28 cellular contexts compared by ENCODE assay signal in the genomic region with DNA sequence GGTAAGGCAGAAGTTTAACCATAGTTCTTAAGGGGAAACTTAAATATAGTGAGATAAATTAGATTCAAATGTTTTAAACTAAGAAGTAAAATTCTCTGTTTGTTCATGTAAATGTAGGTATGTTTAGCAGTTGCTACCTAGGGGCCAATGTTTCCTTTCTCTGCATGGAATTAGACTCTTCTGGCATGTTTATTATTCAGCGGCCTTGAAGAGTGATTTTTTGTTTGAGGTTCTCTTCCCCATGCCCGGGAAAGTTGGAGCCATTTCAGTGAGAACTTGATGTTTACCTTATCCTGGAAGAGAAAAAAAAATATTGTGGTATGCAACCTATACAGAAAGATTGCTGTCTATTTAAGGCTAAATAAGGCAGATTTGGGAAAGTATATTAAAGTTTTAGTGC.
"Had no signal": no experiment of that assay in that cellular context is flagged by ENCODE, and none has a peak within 500 bp of the region (broad histone marks: within the 10 kb centered on the region; RNA-seq: fewer than 3 reads in every experiment).

No MANE protein-coding gene starts in this region.

- H3K36me3 ChIP-seq: colonic mucosa, esophagus muscularis mucosa, esophagus squamous epithelium, gastrocnemius medialis, gastroesophageal sphincter, heart left ventricle, heart right ventricle had no signal

- H3K27me3 ChIP-seq: colonic mucosa, esophagus muscularis mucosa, esophagus squamous epithelium, foreskin keratinocyte, gastrocnemius medialis, gastroesophageal sphincter, heart left ventricle, heart right ventricle had no signal

- FAIRE-seq: colon, endometrium, endothelial cell of umbilical vein, frontal cortex had no signal

- H3K9me3 ChIP-seq: colonic mucosa, gastrocnemius medialis, gastroesophageal sphincter had no signal

- ATAC-seq: effector memory CD8-positive, alpha-beta T cell; esophagus mucosa; foreskin keratinocyte; gastrocnemius medialis; gastroesophageal sphincter; heart left ventricle; heart right ventricle had no signal

- DNase-seq: colonic mucosa; cortex of kidney; dermis blood vessel endothelial cell; effector CD4-positive, alpha-beta T cell; effector CD8-positive, alpha-beta T cell; effector memory CD4-positive, alpha-beta T cell; effector memory CD8-positive, alpha-beta T cell; endodermal cell; erythroblast; esophagus squamous epithelium; foreskin fibroblast; foreskin keratinocyte; foreskin melanocyte; gastrocnemius medialis; glutamatergic neuron; head of caudate nucleus; heart left ventricle; heart right ventricle had no signal

- H3K27ac ChIP-seq: colonic mucosa, coronary artery, dorsolateral prefrontal cortex, epithelial cell of prostate, esophagus muscularis mucosa, esophagus squamous epithelium, foreskin keratinocyte, gastrocnemius medialis, gastroesophageal sphincter, heart left ventricle, heart right ventricle had no signal

- H3K4me3 ChIP-seq: colonic mucosa, coronary artery, dorsolateral prefrontal cortex, esophagus muscularis mucosa, esophagus squamous epithelium, gastrocnemius medialis, gastroesophageal sphincter, heart left ventricle, heart right ventricle had no signal

- H3K4me1 ChIP-seq: colonic mucosa, esophagus muscularis mucosa, gastrocnemius medialis, gastroesophageal sphincter, heart left ventricle, heart right ventricle had no signal
